ENCODE assay signal across 1 cellular context in the genomic region with DNA sequence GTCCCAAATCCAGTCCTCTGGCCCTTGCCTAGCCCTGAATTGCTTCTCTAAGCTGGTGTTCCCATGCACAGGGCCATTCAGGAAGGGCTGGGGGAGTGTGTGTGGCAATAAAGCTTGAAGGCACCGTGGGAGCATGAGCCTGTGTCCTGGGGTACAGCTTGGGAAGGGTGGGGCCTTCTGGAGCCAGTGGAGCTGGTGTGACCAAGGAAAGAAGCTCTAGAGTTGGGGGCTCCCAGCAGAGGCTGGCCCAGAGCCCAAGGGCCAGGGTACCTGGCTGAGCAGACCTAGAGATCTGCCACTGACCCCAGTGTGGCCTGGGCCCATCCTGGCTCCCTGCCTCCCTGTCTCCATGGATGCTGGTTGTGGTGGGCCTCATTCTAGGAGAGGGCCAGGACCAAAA.
TF ChIP-seq lines count a peak whose summit lies in the region.

No MANE protein-coding gene starts in this region.

TF ChIP-seq in HepG2, 621 proteins besides CTCF, POLR2A, EP300 and RAD21:
- TF ChIP-seq ZFP1 (CRISPR knock-in tag; IDR thresholded peaks at IDR 0.05): no peak
- TF ChIP-seq ZBTB8A (CRISPR knock-in tag; IDR thresholded peaks at IDR 0.05; ENCODE audit: borderline replicate concordance, low read depth): no peak
- no peak for TF ChIP-seq ZMAT3 (CRISPR knock-in tag; conservative IDR thresholded peaks at IDR 0.05)
- TF ChIP-seq, protein P1, sequence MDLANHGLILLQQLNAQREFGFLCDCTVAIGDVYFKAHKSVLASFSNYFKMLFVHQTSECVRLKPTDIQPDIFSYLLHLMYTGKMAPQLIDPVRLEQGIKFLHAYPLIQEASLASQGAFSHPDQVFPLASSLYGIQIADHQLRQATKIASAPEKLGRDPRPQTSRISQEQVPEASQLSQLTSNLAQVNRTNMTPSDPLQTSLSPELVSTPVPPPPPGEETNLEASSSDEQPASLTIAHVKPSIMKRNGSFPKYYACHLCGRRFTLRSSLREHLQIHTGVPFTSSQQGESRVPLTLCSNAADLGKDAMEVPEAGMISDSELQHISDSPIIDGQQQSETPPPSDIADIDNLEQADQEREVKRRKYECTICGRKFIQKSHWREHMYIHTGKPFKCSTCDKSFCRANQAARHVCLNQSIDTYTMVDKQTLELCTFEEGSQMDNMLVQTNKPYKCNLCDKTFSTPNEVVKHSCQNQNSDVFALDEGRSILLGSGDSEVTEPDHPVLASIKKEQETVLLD (CRISPR knock-in tag; IDR thresholded peaks at IDR 0.05; ENCODE audit: low read depth): no peak
- TF ChIP-seq, protein P2, sequence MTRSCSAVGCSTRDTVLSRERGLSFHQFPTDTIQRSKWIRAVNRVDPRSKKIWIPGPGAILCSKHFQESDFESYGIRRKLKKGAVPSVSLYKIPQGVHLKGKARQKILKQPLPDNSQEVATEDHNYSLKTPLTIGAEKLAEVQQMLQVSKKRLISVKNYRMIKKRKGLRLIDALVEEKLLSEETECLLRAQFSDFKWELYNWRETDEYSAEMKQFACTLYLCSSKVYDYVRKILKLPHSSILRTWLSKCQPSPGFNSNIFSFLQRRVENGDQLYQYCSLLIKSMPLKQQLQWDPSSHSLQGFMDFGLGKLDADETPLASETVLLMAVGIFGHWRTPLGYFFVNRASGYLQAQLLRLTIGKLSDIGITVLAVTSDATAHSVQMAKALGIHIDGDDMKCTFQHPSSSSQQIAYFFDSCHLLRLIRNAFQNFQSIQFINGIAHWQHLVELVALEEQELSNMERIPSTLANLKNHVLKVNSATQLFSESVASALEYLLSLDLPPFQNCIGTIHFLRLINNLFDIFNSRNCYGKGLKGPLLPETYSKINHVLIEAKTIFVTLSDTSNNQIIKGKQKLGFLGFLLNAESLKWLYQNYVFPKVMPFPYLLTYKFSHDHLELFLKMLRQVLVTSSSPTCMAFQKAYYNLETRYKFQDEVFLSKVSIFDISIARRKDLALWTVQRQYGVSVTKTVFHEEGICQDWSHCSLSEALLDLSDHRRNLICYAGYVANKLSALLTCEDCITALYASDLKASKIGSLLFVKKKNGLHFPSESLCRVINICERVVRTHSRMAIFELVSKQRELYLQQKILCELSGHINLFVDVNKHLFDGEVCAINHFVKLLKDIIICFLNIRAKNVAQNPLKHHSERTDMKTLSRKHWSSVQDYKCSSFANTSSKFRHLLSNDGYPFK (CRISPR knock-in tag; IDR thresholded peaks at IDR 0.05; ENCODE audit: borderline replicate concordance): no peak
- TF ChIP-seq, protein P3, sequence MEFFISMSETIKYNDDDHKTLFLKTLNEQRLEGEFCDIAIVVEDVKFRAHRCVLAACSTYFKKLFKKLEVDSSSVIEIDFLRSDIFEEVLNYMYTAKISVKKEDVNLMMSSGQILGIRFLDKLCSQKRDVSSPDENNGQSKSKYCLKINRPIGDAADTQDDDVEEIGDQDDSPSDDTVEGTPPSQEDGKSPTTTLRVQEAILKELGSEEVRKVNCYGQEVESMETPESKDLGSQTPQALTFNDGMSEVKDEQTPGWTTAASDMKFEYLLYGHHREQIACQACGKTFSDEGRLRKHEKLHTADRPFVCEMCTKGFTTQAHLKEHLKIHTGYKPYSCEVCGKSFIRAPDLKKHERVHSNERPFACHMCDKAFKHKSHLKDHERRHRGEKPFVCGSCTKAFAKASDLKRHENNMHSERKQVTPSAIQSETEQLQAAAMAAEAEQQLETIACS (CRISPR knock-in tag; IDR thresholded peaks at IDR 0.05): no peak
- TF ChIP-seq GATA4 (IDR thresholded peaks at IDR 0.05; ENCODE audit: borderline replicate concordance, low read depth): no peak
- TF ChIP-seq WIZ (CRISPR knock-in tag; IDR thresholded peaks at IDR 0.05): no peak
- TF ChIP-seq TRIM24 (CRISPR knock-in tag; IDR thresholded peaks at IDR 0.05): no peak
- TF ChIP-seq IKZF1 (IDR thresholded peaks at IDR 0.05): no peak
- TF ChIP-seq, protein P4, sequence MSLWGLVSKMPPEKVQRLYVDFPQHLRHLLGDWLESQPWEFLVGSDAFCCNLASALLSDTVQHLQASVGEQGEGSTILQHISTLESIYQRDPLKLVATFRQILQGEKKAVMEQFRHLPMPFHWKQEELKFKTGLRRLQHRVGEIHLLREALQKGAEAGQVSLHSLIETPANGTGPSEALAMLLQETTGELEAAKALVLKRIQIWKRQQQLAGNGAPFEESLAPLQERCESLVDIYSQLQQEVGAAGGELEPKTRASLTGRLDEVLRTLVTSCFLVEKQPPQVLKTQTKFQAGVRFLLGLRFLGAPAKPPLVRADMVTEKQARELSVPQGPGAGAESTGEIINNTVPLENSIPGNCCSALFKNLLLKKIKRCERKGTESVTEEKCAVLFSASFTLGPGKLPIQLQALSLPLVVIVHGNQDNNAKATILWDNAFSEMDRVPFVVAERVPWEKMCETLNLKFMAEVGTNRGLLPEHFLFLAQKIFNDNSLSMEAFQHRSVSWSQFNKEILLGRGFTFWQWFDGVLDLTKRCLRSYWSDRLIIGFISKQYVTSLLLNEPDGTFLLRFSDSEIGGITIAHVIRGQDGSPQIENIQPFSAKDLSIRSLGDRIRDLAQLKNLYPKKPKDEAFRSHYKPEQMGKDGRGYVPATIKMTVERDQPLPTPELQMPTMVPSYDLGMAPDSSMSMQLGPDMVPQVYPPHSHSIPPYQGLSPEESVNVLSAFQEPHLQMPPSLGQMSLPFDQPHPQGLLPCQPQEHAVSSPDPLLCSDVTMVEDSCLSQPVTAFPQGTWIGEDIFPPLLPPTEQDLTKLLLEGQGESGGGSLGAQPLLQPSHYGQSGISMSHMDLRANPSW (CRISPR knock-in tag; IDR thresholded peaks at IDR 0.05; ENCODE audit: borderline replicate concordance): no peak
- no peak for TF ChIP-seq ATAD3A (CRISPR knock-in tag; IDR thresholded peaks at IDR 0.05)
- TF ChIP-seq, protein P5, sequence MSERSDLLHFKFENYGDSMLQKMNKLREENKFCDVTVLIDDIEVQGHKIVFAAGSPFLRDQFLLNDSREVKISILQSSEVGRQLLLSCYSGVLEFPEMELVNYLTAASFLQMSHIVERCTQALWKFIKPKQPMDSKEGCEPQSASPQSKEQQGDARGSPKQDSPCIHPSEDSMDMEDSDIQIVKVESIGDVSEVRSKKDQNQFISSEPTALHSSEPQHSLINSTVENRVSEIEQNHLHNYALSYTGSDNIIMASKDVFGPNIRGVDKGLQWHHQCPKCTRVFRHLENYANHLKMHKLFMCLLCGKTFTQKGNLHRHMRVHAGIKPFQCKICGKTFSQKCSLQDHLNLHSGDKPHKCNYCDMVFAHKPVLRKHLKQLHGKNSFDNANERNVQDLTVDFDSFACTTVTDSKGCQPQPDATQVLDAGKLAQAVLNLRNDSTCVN (CRISPR knock-in tag; IDR thresholded peaks at IDR 0.05; ENCODE audit: borderline replicate concordance): no peak
- TF ChIP-seq, protein P6, sequence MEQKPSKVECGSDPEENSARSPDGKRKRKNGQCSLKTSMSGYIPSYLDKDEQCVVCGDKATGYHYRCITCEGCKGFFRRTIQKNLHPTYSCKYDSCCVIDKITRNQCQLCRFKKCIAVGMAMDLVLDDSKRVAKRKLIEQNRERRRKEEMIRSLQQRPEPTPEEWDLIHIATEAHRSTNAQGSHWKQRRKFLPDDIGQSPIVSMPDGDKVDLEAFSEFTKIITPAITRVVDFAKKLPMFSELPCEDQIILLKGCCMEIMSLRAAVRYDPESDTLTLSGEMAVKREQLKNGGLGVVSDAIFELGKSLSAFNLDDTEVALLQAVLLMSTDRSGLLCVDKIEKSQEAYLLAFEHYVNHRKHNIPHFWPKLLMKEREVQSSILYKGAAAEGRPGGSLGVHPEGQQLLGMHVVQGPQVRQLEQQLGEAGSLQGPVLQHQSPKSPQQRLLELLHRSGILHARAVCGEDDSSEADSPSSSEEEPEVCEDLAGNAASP (CRISPR knock-in tag; IDR thresholded peaks at IDR 0.05; ENCODE audit: borderline replicate concordance): no peak
- TF ChIP-seq, protein P7, sequence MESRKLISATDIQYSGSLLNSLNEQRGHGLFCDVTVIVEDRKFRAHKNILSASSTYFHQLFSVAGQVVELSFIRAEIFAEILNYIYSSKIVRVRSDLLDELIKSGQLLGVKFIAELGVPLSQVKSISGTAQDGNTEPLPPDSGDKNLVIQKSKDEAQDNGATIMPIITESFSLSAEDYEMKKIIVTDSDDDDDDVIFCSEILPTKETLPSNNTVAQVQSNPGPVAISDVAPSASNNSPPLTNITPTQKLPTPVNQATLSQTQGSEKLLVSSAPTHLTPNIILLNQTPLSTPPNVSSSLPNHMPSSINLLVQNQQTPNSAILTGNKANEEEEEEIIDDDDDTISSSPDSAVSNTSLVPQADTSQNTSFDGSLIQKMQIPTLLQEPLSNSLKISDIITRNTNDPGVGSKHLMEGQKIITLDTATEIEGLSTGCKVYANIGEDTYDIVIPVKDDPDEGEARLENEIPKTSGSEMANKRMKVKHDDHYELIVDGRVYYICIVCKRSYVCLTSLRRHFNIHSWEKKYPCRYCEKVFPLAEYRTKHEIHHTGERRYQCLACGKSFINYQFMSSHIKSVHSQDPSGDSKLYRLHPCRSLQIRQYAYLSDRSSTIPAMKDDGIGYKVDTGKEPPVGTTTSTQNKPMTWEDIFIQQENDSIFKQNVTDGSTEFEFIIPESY (CRISPR knock-in tag; IDR thresholded peaks at IDR 0.05): no peak
- no peak for TF ChIP-seq ZNF317 (CRISPR knock-in tag; IDR thresholded peaks at IDR 0.05)
- TF ChIP-seq MBD4 (IDR thresholded peaks at IDR 0.05; ENCODE audit: borderline replicate concordance, low read length): no peak
- TF ChIP-seq ARNT (IDR thresholded peaks at IDR 0.05): no peak
TF ChIP-seq in HepG2: peak in this region for 0.
